In the genomic region with DNA sequence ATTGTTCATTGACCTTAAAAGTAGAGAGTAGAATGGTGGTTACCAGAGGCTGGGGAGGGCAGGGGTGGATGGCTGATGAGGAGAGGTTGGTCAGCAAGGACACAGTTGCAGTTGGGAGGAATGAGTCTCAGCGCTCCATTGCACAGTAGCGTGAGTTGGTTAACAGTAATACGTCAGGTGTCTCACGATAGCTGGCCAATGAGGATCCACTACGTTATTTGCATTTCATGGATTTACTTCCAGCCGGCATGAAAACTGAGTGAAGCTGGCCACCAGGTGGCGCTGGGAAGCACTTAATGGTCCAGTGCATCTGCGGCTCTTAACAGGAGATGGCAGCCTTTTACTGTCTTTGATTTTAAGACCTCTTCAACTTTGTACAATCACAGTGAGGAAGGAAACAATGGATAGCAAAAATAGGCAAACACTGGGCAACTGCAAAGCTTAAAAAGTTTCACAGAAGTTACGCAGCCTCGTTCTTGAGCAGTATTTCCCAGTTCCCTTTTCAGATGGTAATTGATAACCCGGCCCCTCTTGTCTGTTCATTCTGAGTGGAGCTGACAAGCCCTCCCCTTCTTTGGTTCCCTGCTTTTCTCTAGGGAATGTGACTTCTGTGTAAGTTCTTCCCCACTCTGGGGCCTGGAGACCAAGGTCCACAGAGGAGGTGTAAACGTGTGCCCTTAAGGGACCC, we compare ENCODE assay signal across 8 cellular contexts. TPM values are rescaled to one million over a fixed set of nuclear protein-coding genes. Genes with fewer than 3 reads are reported as not detected.
DNase-seq lines count a peak whose midpoint lies in the region; ATAC-seq, FAIRE-seq and TF ChIP-seq lines count a peak whose summit lies in the region.

No MANE protein-coding gene starts in this region.

- intact Hi-C loops in Calu3 (cut with micrococcal nuclease; ENCODE audit: unreplicated experiment) = loop anchor here (1.0 to 2.0 kb wide), 4 partner anchors 133 to 585 kb away; no protein-coding TSS in a partner anchor

- peak; percentile 82 for ATAC-seq in GM21423 (IDR thresholded peaks at IDR 0.05; ENCODE audit: unreplicated experiment)
- peak; percentile 93 for ATAC-seq in activated CD8-positive, alpha-beta T cell treated with anti-CD3 and anti-CD28 coated beads, Interleukin-2, amount 10 ng/mL, durations not matched to agents 7 days and 5 days

- no peak overlapping the region for H4K91ac ChIP-seq in H1 (replicated peaks; ENCODE audit: insufficient read length, low read length)

- no peak overlapping the region for H3K27ac ChIP-seq in H1 (ENCODE audit: low read depth, low read length)
- H3K27ac ChIP-seq in mesendoderm (ENCODE audit: low read depth, low read length) = no peak overlapping the region

- no peak overlapping the region for H2BK5ac ChIP-seq in H1 (ENCODE audit: low read depth, low read length)
- H2BK5ac ChIP-seq in mesendoderm (ENCODE audit: low read length) = no peak overlapping the region

- FAIRE-seq in H1 (lab: Jason Lieb, UNC) = peak; percentile 90

- H3K36me3 ChIP-seq in H1 (ENCODE audit: control insufficient read depth in 2 of 4, insufficient read depth in 4 of 4, low read length in 3 of 4) (no peaks in the 10 kb centered on the region), mesendoderm (ENCODE audit: control insufficient read depth, insufficient read depth, low read length) (no peaks in the 10 kb centered on the region)

- H2BK15ac ChIP-seq in H1 (ENCODE audit: low read length) (no peak overlapping the region), mesendoderm (replicated peaks; ENCODE audit: low read depth) (no peak overlapping the region)

- no peaks in the 10 kb centered on the region for H3K79me1 ChIP-seq in H1 (ENCODE audit: low read depth, low read length)
- H3K79me1 ChIP-seq in mesendoderm (ENCODE audit: low read length) = no peaks in the 10 kb centered on the region

- H2BK120ac ChIP-seq in H1 (replicated peaks; ENCODE audit: low read depth, low read length) (no peak overlapping the region), mesendoderm (ENCODE audit: low read depth, low read length) (no peak overlapping the region)

- H3K23ac ChIP-seq in H1 (ENCODE audit: insufficient read length) (no peak overlapping the region), mesendoderm (ENCODE audit: low read length) (no peak overlapping the region)

- no peaks in the 10 kb centered on the region for H4K20me1 ChIP-seq in H1 (replicated peaks in 1 of 2; ENCODE audit: control insufficient read depth in 1 of 2, insufficient read depth in 2 of 2, low read length in 2 of 2)

- H3K27ac Mint-ChIP-seq in Calu3 (ENCODE audit: unreplicated experiment) = peak overlapping the region; percentile 72
- no peak overlapping the region for H3K27ac Mint-ChIP-seq in activated CD8-positive, alpha-beta T cell treated with anti-CD3 and anti-CD28 coated beads, Interleukin-2, amount 10 ng/mL, durations not matched to agents 7 days and 5 days

- peak overlapping the region; percentile 99 for H2AFZ ChIP-seq in H1 (ENCODE audit: low read length)

- peaks cover 0 to 8% of the 10 kb centered on the region in 2 experiments; a peak in 1 of 4 replicates for H3K9me3 ChIP-seq in H1 (ENCODE audit: insufficient read depth in 2 of 2, low read depth in 1 of 2, low read length in 1 of 2)

- H3K18ac ChIP-seq in H1 (ENCODE audit: extremely low read depth, low read length) (no peak overlapping the region; the same call in 1 of the 2 replicates), mesendoderm (ENCODE audit: low read length) (no peak overlapping the region)

- H3K4me1 ChIP-seq in H1 (replicated peaks in 1 of 4; ENCODE audit: control insufficient read depth in 3 of 4, insufficient read depth in 4 of 4, low read length in 3 of 4) (peaks cover 0 to 3% (median 2%) of the 10 kb centered on the region in 4 experiments; a peak in 4 of 7 replicates), mesendoderm (ENCODE audit: control insufficient read depth, low read depth, low read length) (peaks cover 3% of the 10 kb centered on the region)

- H2AK5ac ChIP-seq in H1 (ENCODE audit: low read depth, low read length) (no peak overlapping the region), mesendoderm (ENCODE audit: low read length) (no peak overlapping the region)

- H3K4me3 Mint-ChIP-seq in Calu3 (ENCODE audit: low read depth, unreplicated experiment) = no peak overlapping the region
- no peak overlapping the region for H3K4me3 Mint-ChIP-seq in activated CD8-positive, alpha-beta T cell treated with anti-CD3 and anti-CD28 coated beads, Interleukin-2, amount 10 ng/mL, durations not matched to agents 7 days and 5 days

- no peaks in the 10 kb centered on the region for H3K23me2 ChIP-seq in H1 (ENCODE audit: low read depth, low read length)

- H3K4me1 Mint-ChIP-seq in Calu3 (ENCODE audit: low read depth, unreplicated experiment) = peaks cover 61% of the 10 kb centered on the region
- H3K4me1 Mint-ChIP-seq in activated CD8-positive, alpha-beta T cell treated with anti-CD3 and anti-CD28 coated beads, Interleukin-2, amount 10 ng/mL, durations not matched to agents 7 days and 5 days (ENCODE audit: low read depth) = peaks cover 6% of the 10 kb centered on the region

- WGBS in H1 (ENCODE audit: extremely low coverage in 1 of 2, insufficient coverage in 1 of 2, insufficient read length in 1 of 2, insufficient replicate concordance in 2 of 2, low coverage in 1 of 2, low lambda C conversion rate in 2 of 2, missing lambda C conversion rate in 1 of 2), 2 experiments = 30% methylated on average over 12 of the region's 12 CpGs; no CpG with 5 or more reads in 1 of the 2 experiments
- no CpG with 5 or more reads among the region's 12 CpGs for WGBS in mesendoderm (ENCODE audit: extremely low coverage, insufficient coverage, low lambda C conversion rate)

- TF ChIP-seq EP300 in H1 (IDR thresholded peaks at IDR 0.05; ENCODE audit: borderline replicate concordance in 1 of 2, low read depth in 2 of 2, low read length in 2 of 2) = no peak

- H3K4ac ChIP-seq in H1 (replicated peaks; ENCODE audit: insufficient read length, low read depth, low read length) (no peak overlapping the region), mesendoderm (ENCODE audit: low read depth, low read length) (no peak overlapping the region)

- no TSS peak for BruUV-seq in Calu3 (replicated peaks; lab: Mats Ljungman, UMichigan)

- peak overlapping the region in 1 of 2 experiments; percentile 32; a peak in 1 of 4 replicates for H3K4me2 ChIP-seq in H1 (ENCODE audit: insufficient read depth in 1 of 2, low read depth in 2 of 2, low read length in 2 of 2)
- H3K4me2 ChIP-seq in mesendoderm (ENCODE audit: low read length) = peak overlapping the region; percentile 12

- H3K56ac ChIP-seq in H1 (replicated peaks; ENCODE audit: insufficient read length, low read depth, low read length) = no peak overlapping the region
- peak overlapping the region; percentile 58 for H3K56ac ChIP-seq in mesendoderm (ENCODE audit: low read length)

- TF ChIP-seq CTCF in Calu3 (IDR thresholded peaks at IDR 0.05; ENCODE audit: unreplicated experiment) = peak; percentile 98
- TF ChIP-seq CTCF in H1 (IDR thresholded peaks at IDR 0.05; ENCODE audit: control extremely low read depth in 1 of 3, insufficient read depth in 1 of 3, low read depth in 1 of 3, low read length in 3 of 3) = peak; percentile 94 to 100 (median 100)

- POLR2A ChIA-PET in activated CD8-positive, alpha-beta T cell treated with anti-CD3 and anti-CD28 coated beads, Interleukin-2, amount 10 ng/mL, durations not matched to agents 7 days and 5 days (lab: Charles Lee) = interaction anchor here (0.6 kb wide), 1 partner anchor 534 kb away, joined by 4 read pairs; no protein-coding TSS in a partner anchor
- POLR2A ChIA-PET in H1 (lab: Charles Lee; ENCODE audit: partially characterized antibody) = interaction anchor here (0.9 kb wide), 1 partner anchor 583 kb away, joined by 4 read pairs; no protein-coding TSS in a partner anchor

- H4K8ac ChIP-seq in H1 (ENCODE audit: extremely low read depth, insufficient read depth, low read length) = no peak overlapping the region; the same call in 1 of the 2 replicates
- H4K8ac ChIP-seq in mesendoderm (ENCODE audit: low read depth, low read length) = no peak overlapping the region

- H2BK12ac ChIP-seq in H1 (ENCODE audit: low read depth, low read length) = 0 out of 2 replicates have a peak overlapping the region, but pooled peaks have one; percentile 55

- H3K79me2 ChIP-seq in H1 (ENCODE audit: control insufficient read depth in 1 of 2, insufficient read depth in 2 of 2, low read length in 2 of 2) (no peaks in the 10 kb centered on the region), mesendoderm (ENCODE audit: control insufficient read depth, insufficient read depth, low read length) (no peaks in the 10 kb centered on the region)

- H3K36me3 Mint-ChIP-seq in Calu3 (ENCODE audit: insufficient read depth, unreplicated experiment) = peaks cover 21% of the 10 kb centered on the region
- H3K36me3 Mint-ChIP-seq in activated CD8-positive, alpha-beta T cell treated with anti-CD3 and anti-CD28 coated beads, Interleukin-2, amount 10 ng/mL, durations not matched to agents 7 days and 5 days (ENCODE audit: low read depth) = no peaks in the 10 kb centered on the region

- CTCF ChIA-PET in Calu3 (lab: Charles Lee) = interaction anchor here (0.7 to 3.2 kb wide), 26 partner anchors 11 to 773 kb away, joined by 3 to 29 read pairs (median 4); partner anchors contain the start of genes AKR1C1, AKR1C2, AKR1C3 and AKR1E2
- CTCF ChIA-PET in activated CD8-positive, alpha-beta T cell treated with anti-CD3 and anti-CD28 coated beads, Interleukin-2, amount 10 ng/mL, durations not matched to agents 7 days and 5 days (lab: Charles Lee) = interaction anchor here (0.6 to 5.6 kb wide), 53 partner anchors 11 to 777 kb away, joined by 3 to 82 read pairs (median 5); partner anchors contain the start of genes AKR1C3 and NET1
- CTCF ChIA-PET in H1 (lab: Charles Lee; ENCODE audit: partially characterized antibody) = interaction anchor here (0.6 to 6.6 kb wide), 79 partner anchors 10 to 773 kb away, joined by 3 to 86 read pairs (median 4); partner anchors contain the start of genes AKR1C3, AKR1C4 and AKR1E2

- peak; percentile 99 for TF ChIP-seq RAD21 in H1 (IDR thresholded peaks at IDR 0.05 in 1 of 2, conservative IDR thresholded peaks at IDR 0.05 in 1 of 2; ENCODE audit: low read depth in 2 of 2, low read length in 2 of 2)

- H3K9ac ChIP-seq in H1 (replicated peaks in 1 of 4; ENCODE audit: extremely low read depth in 1 of 4, low read depth in 3 of 4, low read length in 3 of 4) (no peak overlapping the region), mesendoderm (ENCODE audit: low read length) (peak overlapping the region; percentile 19)

- no peak overlapping the region for H2BK20ac ChIP-seq in H1 (ENCODE audit: low read length)

- H3K27me3 ChIP-seq in H1 (replicated peaks in 1 of 4; ENCODE audit: control insufficient read depth in 3 of 4, extremely low read depth in 1 of 4, insufficient read depth in 3 of 4, low read length in 3 of 4) (0 out of 7 replicates have a peak, but pooled peaks cover 0 to 3% (median 0%) of the 10 kb centered on the region in 4 experiments), mesendoderm (ENCODE audit: insufficient read depth, low read length, poor library complexity) (no peaks in the 10 kb centered on the region)

- TF ChIP-seq POLR2A in H1 (IDR thresholded peaks at IDR 0.05; ENCODE audit: control extremely low read depth in 1 of 2, low read depth in 2 of 2, low read length in 2 of 2) = no peak

- no peaks in the 10 kb centered on the region for H3K9me3 Mint-ChIP-seq in Calu3 (ENCODE audit: low read depth, unreplicated experiment)
- no peaks in the 10 kb centered on the region for H3K9me3 Mint-ChIP-seq in activated CD8-positive, alpha-beta T cell treated with anti-CD3 and anti-CD28 coated beads, Interleukin-2, amount 10 ng/mL, durations not matched to agents 7 days and 5 days (ENCODE audit: insufficient read depth)

- H3K27me3 Mint-ChIP-seq in Calu3 (ENCODE audit: unreplicated experiment) = no peaks in the 10 kb centered on the region
- H3K27me3 Mint-ChIP-seq in activated CD8-positive, alpha-beta T cell treated with anti-CD3 and anti-CD28 coated beads, Interleukin-2, amount 10 ng/mL, durations not matched to agents 7 days and 5 days (ENCODE audit: low read depth) = no peaks in the 10 kb centered on the region

- DNase-seq in Calu3 = peak; percentile 94
- DNase-seq in HT-29 (ENCODE audit: low spot score) = peak; percentile 98
- DNase-seq in NK-92 (lab: John Stamatoyannopoulos, UW; ENCODE audit: unreplicated experiment) = peak; percentile 10
- DNase-seq in activated CD8-positive, alpha-beta T cell treated with anti-CD3 and anti-CD28 coated beads, Interleukin-2, amount 10 ng/mL, durations not matched to agents 7 days and 5 days = peak; percentile 91
- DNase-seq in H1 (ENCODE audit: low read depth in 1 of 2, low spot score in 2 of 2) = peak; percentile 88 to 91
- peak; percentile 94 for DNase-seq in mesendoderm
- peak; percentile 68 to 71 for DNase-seq in stimulated activated CD8-positive, alpha-beta memory T cell treated with anti-CD3 and anti-CD28 coated beads, Interleukin-2, amount 100 ng/mL, for 1 hour (ENCODE audit: low read depth in 2 of 2)

- no peak overlapping the region for H4K5ac ChIP-seq in H1 (ENCODE audit: insufficient read length, low read depth, low read length)
- peak overlapping the region; percentile 44 for H4K5ac ChIP-seq in mesendoderm (ENCODE audit: low read length)

- H3K4me3 ChIP-seq in H1 (ENCODE audit: extremely low read depth in 1 of 4, insufficient read depth in 2 of 4, low read depth in 3 of 4, low read length in 4 of 4) (no peak overlapping the region), mesendoderm (ENCODE audit: low read length) (no peak overlapping the region)

- no peak overlapping the region for H3K14ac ChIP-seq in H1 (ENCODE audit: insufficient read length)

RNA-seq across cellular contexts. Expression of gene AKR1E2, which starts 23.7 kb away (rescaled TPM):
- total RNA-seq in Calu3 (2022) = 1.1 and 2.8 TPM in 2 replicates
- total RNA-seq in HT-29 (2014; rRNA removed; shearing (Covaris generic)) = 3.3 and 5.3 TPM in 2 replicates
- 1 to 10 TPM; 6.5 to 8.9 TPM for total RNA-seq in activated CD8-positive, alpha-beta T cell treated with anti-CD3 and anti-CD28 coated beads, Interleukin-2, amount 10 ng/mL, durations not matched to agents 7 days and 5 days
- 3.5 TPM in 2 replicates for total RNA-seq in H1 (2021; fragmentation: NEBNext Ultra II Directional; extraction: Animal tissue kit (Norgen Biotek cat#: 25700))
- polyA plus RNA-seq in H1 (2011; rRNA removed) = 2.1 and 2.6 TPM in 2 replicates
- polyA plus RNA-seq in H1 (2011; cell fraction: cytosol; rRNA removed) = 4.8 TPM
- 6.2 TPM for polyA plus RNA-seq in H1 (2011; cell fraction: nucleus; rRNA removed)
- 0.99 to 3.1 TPM (median 2.2 TPM) in 4 replicates for polyA plus RNA-seq in H1 (2012, experiment 1 of 2)
- polyA plus RNA-seq in H1 (2012, experiment 2 of 2) = 1.6 TPM
- polyA plus RNA-seq in H1 (2013, experiment 1 of 2) = 1.4 TPM
- polyA plus RNA-seq in H1 (2013, experiment 2 of 2) = 1.2 TPM
- polyA minus RNA-seq in H1 (2011; rRNA and poly(A)+ RNA removed) = 11.6 and 14.8 TPM in 2 replicates
- 4.0 TPM for polyA minus RNA-seq in H1 (2011; cell fraction: cytosol; rRNA and poly(A)+ RNA removed)
- 13.4 TPM for polyA minus RNA-seq in H1 (2011; cell fraction: nucleus; rRNA and poly(A)+ RNA removed)
- polyA plus RNA-seq in mesendoderm (2013, experiment 1 of 2) = 0.62 TPM
- 0.73 TPM for polyA plus RNA-seq in mesendoderm (2013, experiment 2 of 2)

Comparison
In these comparisons a context has a peak if more than half of its experiments do, and no peak if none do; other contexts are left out.
1. DNase-seq: peak in every context shown above with its lines; median percentile 98 in HT-29; 94 in Calu3; 94 in mesendoderm; 91 in activated CD8-positive, alpha-beta T cell treated with anti-CD3 and anti-CD28 coated beads, Interleukin-2, amount 10 ng/mL, durations not matched to agents 7 days and 5 days; 90 in H1; 70 in stimulated activated CD8-positive, alpha-beta memory T cell treated with anti-CD3 and anti-CD28 coated beads, Interleukin-2, amount 100 ng/mL, for 1 hour; 10 in NK-92.